Comparison of ENCODE assay signal across 2 cellular contexts in the genomic region with DNA sequence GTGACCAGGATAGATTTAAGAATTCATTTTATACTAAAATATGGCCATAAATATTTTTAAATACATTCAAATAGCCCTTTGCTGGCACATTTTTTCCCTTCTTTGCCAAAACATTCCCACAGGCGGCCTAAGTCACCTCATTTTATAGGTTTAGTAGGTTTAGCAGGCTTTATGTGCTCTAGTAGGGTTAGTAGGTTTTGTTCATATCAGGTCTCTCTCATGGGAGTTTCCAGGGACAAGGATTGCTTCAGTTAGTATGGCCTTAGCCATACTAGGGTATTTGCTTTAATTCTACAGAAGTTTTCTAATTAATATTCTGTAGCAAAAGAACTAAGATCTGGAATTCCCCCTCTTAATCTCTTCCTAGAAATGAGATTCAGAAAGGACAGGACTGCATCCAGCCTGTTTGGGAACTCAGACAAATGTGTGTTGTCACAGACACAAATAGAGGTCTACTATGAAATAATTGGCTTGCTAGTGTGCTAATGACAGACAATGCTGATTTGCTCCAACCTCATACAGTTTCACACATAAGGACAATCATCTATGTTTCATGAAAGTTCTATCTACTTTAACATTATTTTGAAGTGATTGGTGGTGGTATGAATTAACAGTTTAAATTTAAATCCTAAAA.
TF ChIP-seq lines count a peak whose summit lies in the region.

No MANE protein-coding gene starts in this region.

TF ChIP-seq in H1, 55 proteins besides CTCF, POLR2A, EP300 and RAD21:
- TF ChIP-seq TEAD4 (IDR thresholded peaks at IDR 0.05; ENCODE audit: low read depth, low read length), result no peak

TF ChIP-seq in SK-N-SH, 30 proteins besides CTCF, POLR2A, EP300 and RAD21:
- no peak for TF ChIP-seq TEAD4 (IDR thresholded peaks at IDR 0.05; ENCODE audit: borderline replicate concordance, insufficient read depth)
- no peak for TF ChIP-seq POLR2AphosphoS5 (IDR thresholded peaks at IDR 0.05; ENCODE audit: low read depth, low read length)
- TF ChIP-seq NRF1 (IDR thresholded peaks at IDR 0.05; ENCODE audit: low read depth, low read length), result no peak
- TF ChIP-seq MEF2A (IDR thresholded peaks at IDR 0.05; ENCODE audit: borderline replicate concordance, low read depth), result no peak
- TF ChIP-seq USF2 (IDR thresholded peaks at IDR 0.05; ENCODE audit: borderline replicate concordance, low read depth, low read length), result no peak
- TF ChIP-seq ZBTB33 (IDR thresholded peaks at IDR 0.05; ENCODE audit: borderline replicate concordance, low read depth), result no peak
- no peak for TF ChIP-seq GABPA (IDR thresholded peaks at IDR 0.05; ENCODE audit: low read depth)
- TF ChIP-seq PBX3 (IDR thresholded peaks at IDR 0.05), result no peak
- no peak for TF ChIP-seq RCOR1 (IDR thresholded peaks at IDR 0.05; ENCODE audit: low read length)
- TF ChIP-seq CHD2 (IDR thresholded peaks at IDR 0.05; ENCODE audit: low read length, partially characterized antibody), result no peak
- TF ChIP-seq, protein P1, sequence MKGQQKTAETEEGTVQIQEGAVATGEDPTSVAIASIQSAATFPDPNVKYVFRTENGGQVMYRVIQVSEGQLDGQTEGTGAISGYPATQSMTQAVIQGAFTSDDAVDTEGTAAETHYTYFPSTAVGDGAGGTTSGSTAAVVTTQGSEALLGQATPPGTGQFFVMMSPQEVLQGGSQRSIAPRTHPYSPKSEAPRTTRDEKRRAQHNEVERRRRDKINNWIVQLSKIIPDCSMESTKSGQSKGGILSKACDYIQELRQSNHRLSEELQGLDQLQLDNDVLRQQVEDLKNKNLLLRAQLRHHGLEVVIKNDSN (IDR thresholded peaks at IDR 0.05; ENCODE audit: borderline replicate concordance, low read depth), result no peak
- TF ChIP-seq TAF1 (IDR thresholded peaks at IDR 0.05; ENCODE audit: borderline replicate concordance, low read depth, low read length), result no peak
- TF ChIP-seq TCF12 (IDR thresholded peaks at IDR 0.05), result no peak
- TF ChIP-seq SIN3A (IDR thresholded peaks at IDR 0.05; ENCODE audit: borderline replicate concordance, low read depth, low read length), result no peak
- TF ChIP-seq FOXJ3 (CRISPR knock-in tag; IDR thresholded peaks at IDR 0.05), result no peak
